11 cellular contexts compared by ENCODE assay signal in genomic region chr4:891747-892146, GRCh38. TPM values are rescaled to one million over a fixed set of nuclear protein-coding genes. Genes with fewer than 3 reads are reported as not detected.
DNase-seq lines count a peak whose midpoint lies in the region; ATAC-seq, FAIRE-seq and TF ChIP-seq lines count a peak whose summit lies in the region.
"Had no signal": no experiment of that assay in that cellular context is flagged by ENCODE, and none has a peak within 500 bp of the region (broad histone marks: within the 10 kb centered on the region; RNA-seq: fewer than 3 reads in every experiment).

No MANE protein-coding gene starts in this region.

- H3K9me3 ChIP-seq in A549 = no peaks in the 10 kb centered on the region
- H3K9me3 ChIP-seq in OCI-LY3 (ENCODE audit: insufficient read depth, low read length) = no peaks in the 10 kb centered on the region
- H3K9me3 ChIP-seq in suprapubic skin = no peaks in the 10 kb centered on the region
- H3K9me3 ChIP-seq: thyroid gland had no signal

- FAIRE-seq in A549 (lab: Jason Lieb, UNC) = no peak

- H3K4me1 ChIP-seq in A549 (no peaks in the 10 kb centered on the region), OCI-LY3 (ENCODE audit: low read length) (no peaks in the 10 kb centered on the region), suprapubic skin (no peaks in the 10 kb centered on the region)
- H3K4me1 ChIP-seq: thyroid gland had no signal

- no peak overlapping the region for H3K9ac ChIP-seq in OCI-LY3 (ENCODE audit: low read length)

- DNase-seq in A549 (ENCODE audit: low read depth in 1 of 2, low spot score in 1 of 2) (peak in 1 of 2 experiments; percentile 8), ELF-1 (ENCODE audit: low read depth, low spot score) (peak; percentile 37), erythroblast (lab: John Stamatoyannopoulos, UW) (peak; percentile 24 to 26), suprapubic skin (ENCODE audit: low spot score in 2 of 2) (no peak), T-helper 9 cell (no peak)
- DNase-seq: DMS79 treated with DMSO at 0.1 percent for 48 hours, T-cell, thyroid gland had no signal

- peak in 1 of 2 experiments; percentile 24; a peak in 2 of 5 replicates for TF ChIP-seq RAD21 in A549 (conservative IDR thresholded peaks at IDR 0.05 in 1 of 2, IDR thresholded peaks at IDR 0.05 in 1 of 2)

- ATAC-seq in A549 (peak in 1 of 2 experiments; percentile 69; a peak in 3 of 6 replicates), GM19463 (IDR thresholded peaks at IDR 0.05; ENCODE audit: unreplicated experiment) (no peak), HG03135 (IDR thresholded peaks at IDR 0.05; ENCODE audit: unreplicated experiment) (no peak)

- no peaks in the 10 kb centered on the region for H3K79me2 ChIP-seq in OCI-LY3 (ENCODE audit: low read length)

- POLR2A ChIA-PET in A549 (lab: Yijun Ruan, JAX) = no interaction called here

- H3K36me3 ChIP-seq in OCI-LY3 (replicated peaks; ENCODE audit: low read depth, low read length) = peaks cover 20% of the 10 kb centered on the region
- peaks cover 87% of the 10 kb centered on the region for H3K36me3 ChIP-seq in suprapubic skin

- H2AFZ ChIP-seq in OCI-LY3 (ENCODE audit: low read depth, low read length) = no peak overlapping the region

- no peak overlapping the region for H3K27ac ChIP-seq in A549
- H3K27ac ChIP-seq in OCI-LY3 (ENCODE audit: low read length) = no peak overlapping the region
- no peak overlapping the region for H3K27ac ChIP-seq in suprapubic skin
- H3K27ac ChIP-seq: thyroid gland had no signal

- H3K4me3 ChIP-seq in A549 (no peak overlapping the region), OCI-LY3 (ENCODE audit: low read length) (no peak overlapping the region), suprapubic skin (no peak overlapping the region)
- H3K4me3 ChIP-seq: thyroid gland had no signal

- no peak for TF ChIP-seq POLR2A in A549 (IDR thresholded peaks at IDR 0.05; ENCODE audit: low read length)
- TF ChIP-seq POLR2A in erythroblast (IDR thresholded peaks at IDR 0.05; ENCODE audit: low read length) = no peak
- TF ChIP-seq POLR2A in suprapubic skin (IDR thresholded peaks at IDR 0.05) = no peak

- 97% methylated on average over 6 of the region's 10 CpGs for whole genome bisulfite sequencing in A549 (ENCODE audit: missing lambda C conversion rate)
- WGBS in suprapubic skin = 87% methylated on average over 4 of the region's 10 CpGs

- TF ChIP-seq EP300 in A549 (IDR thresholded peaks at IDR 0.05) (no peak), suprapubic skin (IDR thresholded peaks at IDR 0.05) (no peak)

- no peaks in the 10 kb centered on the region for H4K20me1 ChIP-seq in OCI-LY3 (ENCODE audit: insufficient read depth, low read length)

- no peaks in the 10 kb centered on the region for H3K27me3 ChIP-seq in OCI-LY3 (ENCODE audit: low read depth, low read length)
- H3K27me3 ChIP-seq in suprapubic skin = no peaks in the 10 kb centered on the region
- H3K27me3 ChIP-seq: thyroid gland had no signal

- TF ChIP-seq CTCF in A549 (IDR thresholded peaks at IDR 0.05) (0 out of 3 replicates have a peak, but pooled peaks have one; percentile 11), OCI-LY3 (IDR thresholded peaks at IDR 0.05; ENCODE audit: low read depth, low read length) (peak; percentile 24; the same call in 1 of the 2 replicates), suprapubic skin (IDR thresholded peaks at IDR 0.05) (no peak)

- no peak overlapping the region for H3K4me2 ChIP-seq in A549
- no peak overlapping the region for H3K4me2 ChIP-seq in OCI-LY3 (ENCODE audit: low read length)

- CTCF ChIA-PET in A549 (lab: Yijun Ruan, JAX) = interaction anchor here (1.7 kb wide), 1 partner anchor 149 kb away, joined by 9 read pairs; no protein-coding TSS in a partner anchor

TF ChIP-seq in A549, 52 proteins besides CTCF, POLR2A, EP300 and RAD21:
- TF ChIP-seq JUNB (IDR thresholded peaks at IDR 0.05) (no peak), ELK1 (IDR thresholded peaks at IDR 0.05; ENCODE audit: low read depth, low read length) (no peak), HDAC2 (IDR thresholded peaks at IDR 0.05) (no peak), NPAS2 (CRISPR knock-in tag; IDR thresholded peaks at IDR 0.05; ENCODE audit: borderline replicate concordance) (no peak), ZSCAN20 (CRISPR knock-in tag; IDR thresholded peaks at IDR 0.05) (no peak), E2F6 (IDR thresholded peaks at IDR 0.05; ENCODE audit: borderline replicate concordance, low read depth) (no peak), TP53 (CRISPR knock-in tag; IDR thresholded peaks at IDR 0.05) (no peak), HOXA7 (CRISPR knock-in tag; IDR thresholded peaks at IDR 0.05) (no peak), CEBPB (IDR thresholded peaks at IDR 0.05) (no peak), RNF2 (IDR thresholded peaks at IDR 0.05; ENCODE audit: borderline replicate concordance, low read depth) (no peak), ATOH8 (CRISPR knock-in tag; IDR thresholded peaks at IDR 0.05; ENCODE audit: low read depth) (no peak), JUN (IDR thresholded peaks at IDR 0.05) (no peak), HMGXB4 (CRISPR knock-in tag; IDR thresholded peaks at IDR 0.05; ENCODE audit: borderline replicate concordance) (no peak)
TF ChIP-seq in A549: peak in this region for 0.

RNA-seq across cellular contexts. Expression of gene GAK, which starts 40.4 kb away (rescaled TPM):
- 13.8 and 15.3 TPM in 2 replicates for polyA plus RNA-seq in A549 (2011; rRNA removed)
- 24.5 and 35.5 TPM in 2 replicates for polyA plus RNA-seq in A549 (2012; cell fraction: cytosol; rRNA removed)
- polyA plus RNA-seq in A549 (2012; cell fraction: nucleus; rRNA removed) = 127 and 137 TPM in 2 replicates
- 31.5 to 34.3 TPM (median 34.3 TPM) in 3 replicates for polyA plus RNA-seq in A549 (2017; fragmentation: RNase III; extraction: RNeasy Plus Mini Kit Qiagen cat#74134 plus additional on column Dnase treatment)
- polyA minus RNA-seq in A549 (2011; rRNA and poly(A)+ RNA removed) = 19.3 and 36.6 TPM in 2 replicates
- total RNA-seq in suprapubic skin = 100 to 1,000 TPM; 108 to 166 (median 132) TPM

RNA-seq across cellular contexts. Expression of gene TMEM175, which starts 40.5 kb away (rescaled TPM):
- 19.4 and 26.5 TPM in 2 replicates for polyA plus RNA-seq in A549 (2011; rRNA removed)
- 24.5 and 25.2 TPM in 2 replicates for polyA plus RNA-seq in A549 (2012; cell fraction: cytosol; rRNA removed)
- 174 and 196 TPM in 2 replicates for polyA plus RNA-seq in A549 (2012; cell fraction: nucleus; rRNA removed)
- polyA plus RNA-seq in A549 (2017; fragmentation: RNase III; extraction: RNeasy Plus Mini Kit Qiagen cat#74134 plus additional on column Dnase treatment) = 14.8 to 16.7 TPM (median 15.7 TPM) in 3 replicates
- 16.5 and 22.9 TPM in 2 replicates for polyA minus RNA-seq in A549 (2011; rRNA and poly(A)+ RNA removed)
- 10 to 100 TPM; 41.1 to 98.3 (median 65.3) TPM for total RNA-seq in suprapubic skin

Comparison
In these comparisons a context has a peak if more than half of its experiments do, and no peak if none do; other contexts are left out.
1. DNase-seq: peak in ELF-1 (single experiment) and erythroblast (2 of 2); none in suprapubic skin (0 of 2) and T-helper 9 cell (single experiment).
2. CTCF ChIP-seq: peak in A549 (single experiment) and OCI-LY3 (single experiment); none in suprapubic skin (0 of 2).